Comparison of ENCODE assay signal across 16 cellular contexts in genomic region chr1:6013491-6013890, GRCh38. TPM values are rescaled to one million over a fixed set of nuclear protein-coding genes. Genes with fewer than 3 reads are reported as not detected.
A peak's percentile ranks its signal among the peaks of the same experiment; 100 is the strongest.
DNase-seq lines count a peak whose midpoint lies in the region; ATAC-seq and TF ChIP-seq lines count a peak whose summit lies in the region.
"Had no signal": no experiment of that assay in that cellular context is flagged by ENCODE, and none has a peak within 500 bp of the region (broad histone marks: within the 10 kb centered on the region; RNA-seq: fewer than 3 reads in every experiment).

No MANE protein-coding gene starts in this region.

- H3K4me2 ChIP-seq in BLaER1 (peak overlapping the region; percentile 70), neural progenitor cell (no peak overlapping the region)
- H3K4me2 ChIP-seq: KMS-11 had no signal

- H3K27me3 Mint-ChIP-seq in neural progenitor cell (ENCODE audit: insufficient read depth, low read depth): peaks cover 13% of the 10 kb centered on the region
- no peaks in the 10 kb centered on the region for H3K27me3 Mint-ChIP-seq in activated T-cell treated with anti-CD3 and anti-CD28 coated beads, Interleukin-2, amount 50 U/mL, for 24 hours
- H3K27me3 Mint-ChIP-seq in MCF 10A (ENCODE audit: insufficient read depth, unreplicated experiment): no peaks in the 10 kb centered on the region

- H3K4me1 Mint-ChIP-seq in neural progenitor cell (peaks cover 11% of the 10 kb centered on the region), MCF 10A (ENCODE audit: insufficient read depth, unreplicated experiment) (peaks cover 11% of the 10 kb centered on the region)
- no peaks in the 10 kb centered on the region for H3K4me1 Mint-ChIP-seq in activated T-cell treated with anti-CD3 and anti-CD28 coated beads, Interleukin-2, amount 50 U/mL, for 24 hours (ENCODE audit: low read depth)

- 92% methylated on average over 12 of the region's 12 CpGs for WGBS in right cardiac atrium

- in situ Hi-C loops in gastrocnemius medialis (cut with MboI; ENCODE audit: low sequenced_read_pairs in 4 of 4): no loop called here

- H3K36me3 Mint-ChIP-seq in neural progenitor cell (no peaks in the 10 kb centered on the region), MCF 10A (ENCODE audit: insufficient read depth, unreplicated experiment) (no peaks in the 10 kb centered on the region)
- peaks cover 33% of the 10 kb centered on the region for H3K36me3 Mint-ChIP-seq in activated T-cell treated with anti-CD3 and anti-CD28 coated beads, Interleukin-2, amount 50 U/mL, for 24 hours (ENCODE audit: low read depth)

- BruUV-seq in MCF 10A (replicated peaks; lab: Mats Ljungman, UMichigan): no TSS peak

- H3K4me3 Mint-ChIP-seq in neural progenitor cell: no peak overlapping the region
- no peak overlapping the region for H3K4me3 Mint-ChIP-seq in activated T-cell treated with anti-CD3 and anti-CD28 coated beads, Interleukin-2, amount 50 U/mL, for 24 hours
- no peak overlapping the region for H3K4me3 Mint-ChIP-seq in MCF 10A (ENCODE audit: unreplicated experiment)

- no peak overlapping the region for H3K4me3 ChIP-seq in BLaER1
- no peak overlapping the region for H3K4me3 ChIP-seq in H7 (ENCODE audit: insufficient read depth, low read depth, low read length)
- H3K4me3 ChIP-seq in right cardiac atrium (ENCODE audit: low read length): no peak overlapping the region
- H3K4me3 ChIP-seq in gastrocnemius medialis: peak overlapping the region in 1 of 4 donors; percentile 24
- no peak overlapping the region for H3K4me3 ChIP-seq in neural progenitor cell
- H3K4me3 ChIP-seq: MG63 had no signal

- H3K9me3 ChIP-seq in BLaER1 (no peaks in the 10 kb centered on the region), right cardiac atrium (ENCODE audit: control insufficient read depth, low read length) (no peaks in the 10 kb centered on the region), gastrocnemius medialis (no peaks in the 10 kb centered on the region), neural progenitor cell (ENCODE audit: low read depth) (no peaks in the 10 kb centered on the region)
- H3K9me3 ChIP-seq: MG63 had no signal

- TF ChIP-seq CTCF in gastrocnemius medialis (IDR thresholded peaks at IDR 0.05 in 4 of 5, conservative IDR thresholded peaks at IDR 0.05 in 1 of 5) (no peak), neural progenitor cell (IDR thresholded peaks at IDR 0.05) (no peak), MCF 10A (IDR thresholded peaks at IDR 0.05; ENCODE audit: unreplicated experiment) (no peak)

- intact Hi-C loops in right cardiac atrium (cut with DNase I): no loop called here
- intact Hi-C loops in gastrocnemius medialis (cut with DNase I; ENCODE audit: low total_unique reads): no loop called here
- intact Hi-C loops in MCF 10A (cut with micrococcal nuclease): no loop called here

- H3K4me1 ChIP-seq in BLaER1 (peaks cover 84% of the 10 kb centered on the region), right cardiac atrium (ENCODE audit: control insufficient read depth, insufficient read depth, low read length) (peaks cover 2% of the 10 kb centered on the region), gastrocnemius medialis (peaks cover 10 to 21% of the 10 kb centered on the region in 2 donors), neural progenitor cell (no peaks in the 10 kb centered on the region)

- CTCF ChIA-PET in MCF 10A (lab: Yijun Ruan, JAX): no interaction called here

- H3K27ac Mint-ChIP-seq in neural progenitor cell (no peak overlapping the region), MCF 10A (ENCODE audit: low read depth, unreplicated experiment) (no peak overlapping the region)
- H3K27ac Mint-ChIP-seq in activated T-cell treated with anti-CD3 and anti-CD28 coated beads, Interleukin-2, amount 50 U/mL, for 24 hours: no peak overlapping the region

- ATAC-seq in right cardiac atrium (peak; percentile 1 to 5), gastrocnemius medialis (no peak)
- ATAC-seq: HepG2 had no signal

- H3K27ac ChIP-seq in BLaER1: peak overlapping the region; percentile 10; the same call in 1 of the 2 replicates
- H3K27ac ChIP-seq in right cardiac atrium (ENCODE audit: low read length): peak overlapping the region; percentile 87
- H3K27ac ChIP-seq in gastrocnemius medialis: peak overlapping the region; percentile 78 to 88 (median 86)
- H3K27ac ChIP-seq in neural progenitor cell: no peak overlapping the region
- H3K27ac ChIP-seq: KMS-11 had no signal

- POLR2A ChIA-PET in MCF 10A (lab: Yijun Ruan, JAX): no interaction called here

- H3K9me3 Mint-ChIP-seq in neural progenitor cell (no peaks in the 10 kb centered on the region), MCF 10A (ENCODE audit: unreplicated experiment) (no peaks in the 10 kb centered on the region)
- H3K9me3 Mint-ChIP-seq in activated T-cell treated with anti-CD3 and anti-CD28 coated beads, Interleukin-2, amount 50 U/mL, for 24 hours: no peaks in the 10 kb centered on the region

- no peaks in the 10 kb centered on the region for H3K27me3 ChIP-seq in BLaER1
- no peaks in the 10 kb centered on the region for H3K27me3 ChIP-seq in H7 (ENCODE audit: control insufficient read depth, insufficient read depth, low read length)
- no peaks in the 10 kb centered on the region for H3K27me3 ChIP-seq in right cardiac atrium (ENCODE audit: control insufficient read depth, insufficient read depth)
- H3K27me3 ChIP-seq in gastrocnemius medialis: no peaks in the 10 kb centered on the region
- H3K27me3 ChIP-seq in neural progenitor cell: no peaks in the 10 kb centered on the region
- H3K27me3 ChIP-seq: MG63 had no signal

- no peaks in the 10 kb centered on the region for H3K79me2 ChIP-seq in neural progenitor cell (ENCODE audit: low read depth)

- no peak for TF ChIP-seq POLR2A in gastrocnemius medialis (IDR thresholded peaks at IDR 0.05)

- H4K20me1 ChIP-seq in BLaER1 (peaks cover 51% of the 10 kb centered on the region), neural progenitor cell (ENCODE audit: low read depth) (no peaks in the 10 kb centered on the region)

- no peak overlapping the region for H2AFZ ChIP-seq in neural progenitor cell (replicated peaks)

- no peaks in the 10 kb centered on the region for H3F3A ChIP-seq in neural progenitor cell (ENCODE audit: low read depth)

- H3K9ac ChIP-seq in BLaER1: no peak overlapping the region
- no peak overlapping the region for H3K9ac ChIP-seq in neural progenitor cell
- H3K9ac ChIP-seq: KMS-11 had no signal

- DNase-seq in H7 (peak; percentile 32), right cardiac atrium (peak in 2 of 3 donors; percentile 32 to 64), gastrocnemius medialis (no peak), NCI-H526 (lab: John Stamatoyannopoulos, UW) (no peak), neural progenitor cell (ENCODE audit: low spot score) (no peak), MCF 10A (ENCODE audit: unreplicated experiment) (no peak)
- DNase-seq in activated T-cell treated with anti-CD3 and anti-CD28 coated beads, Interleukin-2, amount 50 U/mL, for 24 hours: no peak
- DNase-seq: ACHN, DMS 273 treated with DMSO at 0.1 percent for 48 hours, MG63, NCI-H1105, NCI-H1694 treated with DMSO at 0.1 percent for 48 hours, NCI-H446 treated with DMSO at 0.1 percent for 48 hours had no signal

- no peaks in the 10 kb centered on the region for H3K36me3 ChIP-seq in BLaER1
- H3K36me3 ChIP-seq in H7 (replicated peaks; ENCODE audit: control insufficient read depth, insufficient read depth, low read length): no peaks in the 10 kb centered on the region
- H3K36me3 ChIP-seq in gastrocnemius medialis: no peaks in the 10 kb centered on the region
- no peaks in the 10 kb centered on the region for H3K36me3 ChIP-seq in neural progenitor cell
- H3K36me3 ChIP-seq: MG63 had no signal

RNA-seq across cellular contexts. Expression of gene NPHP4, which starts 21.3 kb away (rescaled TPM):
- total RNA-seq in H7 (2014; rRNA removed; shearing (Covaris generic)): 22.1 and 22.2 TPM in 2 replicates
- total RNA-seq in right cardiac atrium: 1 to 10 TPM; 4.8 to 6.0 (median 5.4) TPM
- 2.8 TPM for polyA plus RNA-seq in right cardiac atrium
- 10 to 100 TPM in 1 of 4 donors, 1 to 10 TPM in 3; 1.1 to 10.4 (median 1.8) TPM for total RNA-seq in gastrocnemius medialis
- total RNA-seq in neural progenitor cell (ENCODE audit: low replicate concordance): 8.9 and 13.0 TPM in 2 replicates
- total RNA-seq in MCF 10A (2022): 14.4 and 15.0 TPM in 2 replicates

RNA-seq across cellular contexts. Expression of gene KCNAB2, which starts 32.2 kb away (rescaled TPM):
- total RNA-seq in H7 (2014; rRNA removed; shearing (Covaris generic)): 6.6 and 8.4 TPM in 2 replicates
- total RNA-seq in right cardiac atrium: 10 to 100 TPM; 15.4 to 25.6 (median 19.0) TPM
- 12.6 TPM for polyA plus RNA-seq in right cardiac atrium
- 1 to 10 TPM; 2.8 to 7.8 (median 4.5) TPM for total RNA-seq in gastrocnemius medialis
- total RNA-seq in neural progenitor cell (ENCODE audit: low replicate concordance): 2.2 and 8.5 TPM in 2 replicates
- 11.8 and 13.3 TPM in 2 replicates for total RNA-seq in MCF 10A (2022)

Comparison
In these comparisons a context has a peak if more than half of its experiments do, and no peak if none do; other contexts are left out.
1. DNase-seq: peak in H7 (single experiment) and right cardiac atrium (2 of 3); none in gastrocnemius medialis (0 of 2), NCI-H526 (0 of 2), neural progenitor cell (single experiment), activated T-cell treated with anti-CD3 and anti-CD28 coated beads, Interleukin-2, amount 50 U/mL, for 24 hours (single experiment) and MCF 10A (single experiment).
2. ATAC-seq: peak in right cardiac atrium (2 of 2); none in gastrocnemius medialis (0 of 2).